ENCODE assay signal across 2 cellular contexts in genomic region chr7:155299539-155300202, GRCh38.
TF ChIP-seq lines count a peak whose summit lies in the region.

No MANE protein-coding gene starts in this region.

TF ChIP-seq in SK-N-SH, 30 proteins besides CTCF, POLR2A, EP300 and RAD21 (continued from another document):
- TF ChIP-seq REST (IDR thresholded peaks at IDR 0.05; ENCODE audit: low read depth, low read length) (no peak), RXRA (IDR thresholded peaks at IDR 0.05; ENCODE audit: borderline replicate concordance, low read depth) (no peak), FOXJ3 (CRISPR knock-in tag; IDR thresholded peaks at IDR 0.05) (no peak), IRF3 (IDR thresholded peaks at IDR 0.05; ENCODE audit: low read depth, low read length) (no peak), TEAD4 (IDR thresholded peaks at IDR 0.05; ENCODE audit: borderline replicate concordance, insufficient read depth) (no peak)

TF ChIP-seq in SK-N-SH treated with all-trans-retinoic acid at 6 μM for 48 hours, 23 proteins besides CTCF, POLR2A, EP300 and RAD21 (continued from another document):
- TF ChIP-seq, protein P1, sequence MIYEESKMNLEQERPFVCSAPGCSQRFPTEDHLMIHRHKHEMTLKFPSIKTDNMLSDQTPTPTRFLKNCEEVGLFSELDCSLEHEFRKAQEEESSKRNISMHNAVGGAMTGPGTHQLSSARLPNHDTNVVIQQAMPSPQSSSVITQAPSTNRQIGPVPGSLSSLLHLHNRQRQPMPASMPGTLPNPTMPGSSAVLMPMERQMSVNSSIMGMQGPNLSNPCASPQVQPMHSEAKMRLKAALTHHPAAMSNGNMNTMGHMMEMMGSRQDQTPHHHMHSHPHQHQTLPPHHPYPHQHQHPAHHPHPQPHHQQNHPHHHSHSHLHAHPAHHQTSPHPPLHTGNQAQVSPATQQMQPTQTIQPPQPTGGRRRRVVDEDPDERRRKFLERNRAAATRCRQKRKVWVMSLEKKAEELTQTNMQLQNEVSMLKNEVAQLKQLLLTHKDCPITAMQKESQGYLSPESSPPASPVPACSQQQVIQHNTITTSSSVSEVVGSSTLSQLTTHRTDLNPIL (CRISPR knock-in tag; IDR thresholded peaks at IDR 0.05; ENCODE audit: low read depth) = no peak
TF ChIP-seq in SK-N-SH treated with all-trans-retinoic acid at 6 μM for 48 hours: peak in this region for 0.
